9 cellular contexts compared by ENCODE assay signal in the genomic region with DNA sequence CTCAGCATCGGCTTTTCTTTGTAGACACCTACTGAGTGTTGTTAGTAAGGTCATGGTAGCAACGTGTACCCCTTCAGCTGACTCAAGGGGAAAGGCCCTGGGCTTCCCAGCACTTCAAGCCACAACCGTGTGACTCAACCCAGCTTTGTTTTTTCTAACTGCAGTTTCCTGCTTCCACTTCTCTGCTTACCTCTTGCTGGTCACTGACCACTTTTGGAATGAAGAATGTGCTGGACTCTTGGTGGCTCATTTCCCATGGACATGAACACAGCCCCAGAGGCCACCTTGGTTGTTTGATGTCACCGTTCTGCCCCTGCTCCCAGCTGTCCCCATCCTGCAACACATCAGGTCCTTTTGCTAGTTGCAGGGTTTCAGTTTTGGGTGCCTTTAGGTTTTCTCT.
DNase-seq lines count a peak whose midpoint lies in the region; ATAC-seq, FAIRE-seq and TF ChIP-seq lines count a peak whose summit lies in the region.
"Had no signal": no experiment of that assay in that cellular context is flagged by ENCODE, and none has a peak within 500 bp of the region (broad histone marks: within the 10 kb centered on the region; RNA-seq: fewer than 3 reads in every experiment).

No MANE protein-coding gene starts in this region.

- H3K4me1 ChIP-seq in testis = no peaks in the 10 kb centered on the region

- TF ChIP-seq CTCF in bronchial epithelial cell (IDR thresholded peaks at IDR 0.05; ENCODE audit: insufficient read depth, low read length, severe bottlenecking) (no peak), testis (IDR thresholded peaks at IDR 0.05) (no peak)

- peak; percentile 62 for FAIRE-seq in bronchial epithelial cell (lab: Jason Lieb, UNC)

- peaks cover 6% of the 10 kb centered on the region for H3K9me3 Mint-ChIP-seq in T-helper 1 cell treated with Interleukin-12 subunit alpha and Interleukin-12 subunit beta and Interleukin-4 antibody, amounts not matched to agents 30 μg/mL and 1 μg/mL, for 36 hours

- H3K27ac ChIP-seq in testis = no peak overlapping the region

- peaks cover 54% of the 10 kb centered on the region for H3K4me1 Mint-ChIP-seq in T-helper 1 cell treated with Interleukin-12 subunit alpha and Interleukin-12 subunit beta and Interleukin-4 antibody, amounts not matched to agents 30 μg/mL and 1 μg/mL, for 36 hours (ENCODE audit: low read depth)

- DNase-seq in GM03348 (ENCODE audit: low spot score) (peak; percentile 65), bronchial epithelial cell (ENCODE audit: low read depth) (peak; percentile 94), NCI-H1092 treated with DMSO at 0.1 percent for 48 hours (lab: John Stamatoyannopoulos, UW) (no peak), testis (no peak), NCI-H526 (lab: John Stamatoyannopoulos, UW) (no peak)
- DNase-seq in stimulated activated CD4-positive, alpha-beta T cell treated with anti-CD3 and anti-CD28 coated beads, Interleukin-2, amount 100 ng/mL, for 24 hours = peak; percentile 66 to 71
- DNase-seq: left cardiac atrium had no signal

- H3K9me3 ChIP-seq in testis = no peaks in the 10 kb centered on the region

- H3K27ac Mint-ChIP-seq in T-helper 1 cell treated with Interleukin-12 subunit alpha and Interleukin-12 subunit beta and Interleukin-4 antibody, amounts not matched to agents 30 μg/mL and 1 μg/mL, for 36 hours = peak overlapping the region; percentile 96

- peaks cover 10% of the 10 kb centered on the region for H3K36me3 Mint-ChIP-seq in T-helper 1 cell treated with Interleukin-12 subunit alpha and Interleukin-12 subunit beta and Interleukin-4 antibody, amounts not matched to agents 30 μg/mL and 1 μg/mL, for 36 hours (ENCODE audit: low read depth)

- ATAC-seq in HG02678 (IDR thresholded peaks at IDR 0.05; ENCODE audit: unreplicated experiment) = peak; percentile 79

- WGBS in testis, 2 donors = 62 to 81% methylated on average over 4 of the region's 4 CpGs

- H3K27me3 ChIP-seq in bronchial epithelial cell (ENCODE audit: control insufficient read depth, insufficient read depth, low read length) (no peaks in the 10 kb centered on the region), testis (no peaks in the 10 kb centered on the region)

- intact Hi-C loops in testis (cut with DNase I; ENCODE audit: low total_unique reads) = no loop called here

- H3K27me3 Mint-ChIP-seq in T-helper 1 cell treated with Interleukin-12 subunit alpha and Interleukin-12 subunit beta and Interleukin-4 antibody, amounts not matched to agents 30 μg/mL and 1 μg/mL, for 36 hours (ENCODE audit: low read depth) = no peaks in the 10 kb centered on the region

- H3K4me3 ChIP-seq in bronchial epithelial cell (ENCODE audit: low read depth, low read length) (no peak overlapping the region), testis (no peak overlapping the region)

- no peak for TF ChIP-seq POLR2A in testis (IDR thresholded peaks at IDR 0.05)

- H3K4me3 Mint-ChIP-seq in T-helper 1 cell treated with Interleukin-12 subunit alpha and Interleukin-12 subunit beta and Interleukin-4 antibody, amounts not matched to agents 30 μg/mL and 1 μg/mL, for 36 hours = peak overlapping the region; percentile 64

- H3K36me3 ChIP-seq in bronchial epithelial cell (ENCODE audit: control insufficient read depth, insufficient read depth, low read length) (no peaks in the 10 kb centered on the region), testis (ENCODE audit: low read depth, missing control alignments) (no peaks in the 10 kb centered on the region)

Comparison
In these comparisons a context has a peak if more than half of its experiments do, and no peak if none do; other contexts are left out.
1. DNase-seq: peak in GM03348 (single experiment), bronchial epithelial cell (single experiment) and stimulated activated CD4-positive, alpha-beta T cell treated with anti-CD3 and anti-CD28 coated beads, Interleukin-2, amount 100 ng/mL, for 24 hours (2 of 2); none in NCI-H1092 treated with DMSO at 0.1 percent for 48 hours (single experiment), testis (single experiment) and NCI-H526 (0 of 2).